28 cellular contexts compared by ENCODE assay signal in the genomic region with DNA sequence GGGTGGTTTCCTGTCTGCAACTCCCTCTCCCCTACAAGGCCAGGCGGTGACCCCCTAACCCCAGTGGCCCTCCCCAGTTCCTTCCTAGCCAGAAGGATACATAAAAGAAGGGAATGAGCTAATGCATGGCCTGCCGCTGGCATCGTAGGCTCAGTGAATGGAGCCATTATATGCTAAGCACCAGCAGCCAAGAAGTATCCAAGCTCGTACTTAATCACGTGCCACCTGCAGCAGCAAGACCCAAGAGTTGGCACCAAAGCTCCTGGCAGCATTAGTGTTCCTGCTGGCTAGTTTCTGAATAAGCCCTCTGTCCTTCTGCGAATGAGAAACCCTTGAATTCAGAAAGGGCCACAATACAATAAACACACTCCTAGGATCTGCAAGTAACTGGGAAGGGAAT. TPM values are rescaled to one million over a fixed set of nuclear protein-coding genes. Genes with fewer than 3 reads are reported as not detected.
DNase-seq lines count a peak whose midpoint lies in the region; ATAC-seq and TF ChIP-seq lines count a peak whose summit lies in the region.
"Had no signal": no experiment of that assay in that cellular context is flagged by ENCODE, and none has a peak within 500 bp of the region (broad histone marks: within the 10 kb centered on the region; RNA-seq: fewer than 3 reads in every experiment).

No MANE protein-coding gene starts in this region.

- H3K27ac Mint-ChIP-seq in neural crest cell (ENCODE audit: unreplicated experiment), result no peak overlapping the region
- no peak overlapping the region for H3K27ac Mint-ChIP-seq in activated T-cell treated with anti-CD3 and anti-CD28 coated beads, Interleukin-2, amount 50 U/mL, for 72 hours
- H3K27ac Mint-ChIP-seq: activated naive CD4-positive, alpha-beta T cell treated with anti-CD3 and anti-CD28 coated beads, Interleukin-2, amount 10 ng/mL, durations not matched to agents 7 days and 5 days; CD4-positive, alpha-beta memory T cell; GM23338; HFFc6; stimulated activated memory B cell treated with anti-CD40 and anti-IgM and Interleukin-4, amounts not matched to agents 10 μg/mL and 1 μg/mL and 100 μg/mL, for 72 hours; T-helper 2 cell treated with Interferon-gamma antibody and Interleukin-4, amounts not matched to agents 5 μg/mL and 100 μg/mL, for 36 hours had no signal

- peaks cover 35 to 53% of the 10 kb centered on the region in 2 donors for H3K36me3 ChIP-seq in thyroid gland

- no peaks in the 10 kb centered on the region for H3K27me3 ChIP-seq in thyroid gland
- H3K27me3 ChIP-seq: gastroesophageal sphincter, tibial artery had no signal

- H3K27me3 Mint-ChIP-seq in neural crest cell (ENCODE audit: low read depth), result no peaks in the 10 kb centered on the region
- H3K27me3 Mint-ChIP-seq in activated T-cell treated with anti-CD3 and anti-CD28 coated beads, Interleukin-2, amount 50 U/mL, for 72 hours (ENCODE audit: low read depth), result no peaks in the 10 kb centered on the region
- H3K27me3 Mint-ChIP-seq: activated naive CD4-positive, alpha-beta T cell treated with anti-CD3 and anti-CD28 coated beads, Interleukin-2, amount 10 ng/mL, durations not matched to agents 7 days and 5 days; CD4-positive, alpha-beta memory T cell; central memory CD8-positive, alpha-beta T cell; naive B cell; stimulated activated memory B cell treated with anti-CD40 and anti-IgM and Interleukin-4, amounts not matched to agents 10 μg/mL and 1 μg/mL and 100 μg/mL, for 72 hours had no signal

- in situ Hi-C loops in SK-MEL-5 (cut with HindIII; ENCODE audit: low pct_unique_long_range_greater_than_20kb, low sequenced_read_pairs), result no loop called here

- TF ChIP-seq CTCF in neural crest cell (conservative IDR thresholded peaks at IDR 0.05) (no peak), thyroid gland (IDR thresholded peaks at IDR 0.05) (no peak)

- WGBS in thyroid gland, 2 donors, result 77 to 87% methylated on average over 6 of the region's 6 CpGs

- no peak for ATAC-seq in HG03108 (IDR thresholded peaks at IDR 0.05; ENCODE audit: unreplicated experiment)
- ATAC-seq in activated T-cell treated with anti-CD3 and anti-CD28 coated beads, Interleukin-2, amount 50 U/mL, for 72 hours (replicated peaks in 1 of 2), result no peak
- ATAC-seq: activated T-cell treated with anti-CD3 and anti-CD28 coated beads, Interleukin-2, amount 50 U/mL, for 4 hours; gastroesophageal sphincter; GM23338; left cardiac atrium; SK-N-SH treated with all-trans-retinoic acid at 6 μM for 48 hours; stimulated activated memory B cell treated with anti-CD40 and anti-IgM and Interleukin-4, amounts not matched to agents 10 μg/mL and 1 μg/mL and 100 μg/mL, for 72 hours had no signal

- DNase-seq in SK-MEL-5 (ENCODE audit: low read depth, low spot score) (peak; percentile 97), epidermal melanocyte (ENCODE audit: insufficient read length, low spot score) (peak; percentile 67), neural crest cell (ENCODE audit: low read depth, low spot score) (no peak), thyroid gland (peak; percentile 6 to 47), KG1 (lab: John Stamatoyannopoulos, UW) (no peak)
- DNase-seq in activated T-cell treated with anti-CD3 and anti-CD28 coated beads, Interleukin-2, amount 50 U/mL, for 72 hours, result no peak
- DNase-seq: activated CD4-positive, alpha-beta T cell treated with anti-CD3 and anti-CD28 coated beads for 48 hours; activated naive CD4-positive, alpha-beta T cell treated with anti-CD3 and anti-CD28 coated beads, Interleukin-2, amount 10 ng/mL, durations not matched to agents 7 days and 5 days; activated T-cell treated with anti-CD3 and anti-CD28 coated beads, Interleukin-2, amount 50 U/mL, for 4 hours; aorta; CD4-positive, alpha-beta memory T cell; HFFc6; left cardiac atrium; mesendoderm; naive B cell; NCI-H1092; NCI-H187 treated with DMSO at 0.1 percent for 48 hours; retina; tibial artery had no signal

- peaks cover 57% of the 10 kb centered on the region for H3K36me3 Mint-ChIP-seq in neural crest cell (ENCODE audit: low read depth)
- peaks cover 31 to 46% of the 10 kb centered on the region in 2 donors for H3K36me3 Mint-ChIP-seq in activated T-cell treated with anti-CD3 and anti-CD28 coated beads, Interleukin-2, amount 50 U/mL, for 72 hours (ENCODE audit: insufficient read depth in 2 of 2)

- H3K27ac ChIP-seq in thyroid gland, result no peak overlapping the region
- H3K27ac ChIP-seq: RWPE1, tibial artery, VCaP had no signal

- intact Hi-C loops in thyroid gland (cut with DNase I), result no loop called here

- H3K4me3 ChIP-seq in thyroid gland (replicated peaks in 1 of 3), result no peak overlapping the region
- H3K4me3 ChIP-seq: gastroesophageal sphincter, GM23338, tibial artery had no signal

- H3K4me1 Mint-ChIP-seq in neural crest cell, result peaks cover 43% of the 10 kb centered on the region
- H3K4me1 Mint-ChIP-seq in activated T-cell treated with anti-CD3 and anti-CD28 coated beads, Interleukin-2, amount 50 U/mL, for 72 hours (ENCODE audit: low read depth), result peaks cover 23% of the 10 kb centered on the region

- H3K9me3 Mint-ChIP-seq in neural crest cell, result peaks cover 3% of the 10 kb centered on the region
- no peaks in the 10 kb centered on the region for H3K9me3 Mint-ChIP-seq in activated T-cell treated with anti-CD3 and anti-CD28 coated beads, Interleukin-2, amount 50 U/mL, for 72 hours
- H3K9me3 Mint-ChIP-seq: HFFc6; T-helper 2 cell treated with Interferon-gamma antibody and Interleukin-4, amounts not matched to agents 5 μg/mL and 100 μg/mL, for 36 hours had no signal

- no peak for TF ChIP-seq POLR2A in thyroid gland (IDR thresholded peaks at IDR 0.05)

- peaks cover 7 to 10% of the 10 kb centered on the region in 2 donors for H3K4me1 ChIP-seq in thyroid gland

- peak overlapping the region; percentile 78 for H3K4me3 Mint-ChIP-seq in neural crest cell
- no peak overlapping the region for H3K4me3 Mint-ChIP-seq in activated T-cell treated with anti-CD3 and anti-CD28 coated beads, Interleukin-2, amount 50 U/mL, for 72 hours
- H3K4me3 Mint-ChIP-seq: activated naive CD4-positive, alpha-beta T cell treated with anti-CD3 and anti-CD28 coated beads, Interleukin-2, amount 10 ng/mL, durations not matched to agents 7 days and 5 days; activated T-cell treated with anti-CD3 and anti-CD28 coated beads, Interleukin-2, amount 50 U/mL, for 4 hours; CD4-positive, alpha-beta memory T cell; central memory CD8-positive, alpha-beta T cell; GM23338; HFFc6; stimulated activated memory B cell treated with anti-CD40 and anti-IgM and Interleukin-4, amounts not matched to agents 10 μg/mL and 1 μg/mL and 100 μg/mL, for 72 hours; T-helper 2 cell treated with Interferon-gamma antibody and Interleukin-4, amounts not matched to agents 5 μg/mL and 100 μg/mL, for 36 hours had no signal

- H3K9me3 ChIP-seq in thyroid gland, result no peaks in the 10 kb centered on the region
- H3K9me3 ChIP-seq: tibial artery had no signal

RNA-seq across cellular contexts. Expression of gene DBI, which starts 4.3 kb away (rescaled TPM):
- total RNA-seq in SK-MEL-5 (2014; rRNA removed; shearing (Covaris generic)), result 237 and 247 TPM in 2 replicates
- polyA plus RNA-seq in SK-MEL-5 (2015; cell fraction: cytosol; rRNA removed), result 257 and 344 TPM in 2 replicates
- polyA plus RNA-seq in SK-MEL-5 (2015; cell fraction: nucleus; rRNA removed), result 58.2 and 61.6 TPM in 2 replicates
- 222 and 236 TPM in 2 replicates for total RNA-seq in neural crest cell
- 100 to 1,000 TPM in 3 of 4 donors, 10 to 100 TPM in 1; 48.1 to 166 (median 140) TPM for total RNA-seq in thyroid gland
- 10 to 100 TPM; 58.7 to 80.6 TPM for total RNA-seq in activated T-cell treated with anti-CD3 and anti-CD28 coated beads, Interleukin-2, amount 50 U/mL, for 72 hours

RNA-seq across cellular contexts. Expression of gene C2orf76, which starts 4.5 kb away (rescaled TPM):
- total RNA-seq in SK-MEL-5 (2014; rRNA removed; shearing (Covaris generic)), result 23.6 and 23.8 TPM in 2 replicates
- 7.8 and 9.0 TPM in 2 replicates for polyA plus RNA-seq in SK-MEL-5 (2015; cell fraction: cytosol; rRNA removed)
- 1.9 and 9.6 TPM in 2 replicates for polyA plus RNA-seq in SK-MEL-5 (2015; cell fraction: nucleus; rRNA removed)
- 10.6 and 11.6 TPM in 2 replicates for total RNA-seq in neural crest cell
- 10 to 100 TPM in 2 of 4 donors, 1 to 10 TPM in 2; 5.3 to 19.9 (median 13.3) TPM for total RNA-seq in thyroid gland
- total RNA-seq in activated T-cell treated with anti-CD3 and anti-CD28 coated beads, Interleukin-2, amount 50 U/mL, for 72 hours, result 10 to 100 TPM; 13.1 to 15.3 TPM

Comparison
In these comparisons a context has a peak if more than half of its experiments do, and no peak if none do; other contexts are left out.
1. DNase-seq: peak in SK-MEL-5 (single experiment), epidermal melanocyte (single experiment) and thyroid gland (2 of 2); none in neural crest cell (single experiment), KG1 (single experiment) and activated T-cell treated with anti-CD3 and anti-CD28 coated beads, Interleukin-2, amount 50 U/mL, for 72 hours (0 of 2).